ENCODE assay signal across 8 cellular contexts in genomic region chr1:27360159-27361043, GRCh38. TPM values are rescaled to one million over a fixed set of nuclear protein-coding genes. Genes with fewer than 3 reads are reported as not detected.
DNase-seq lines count a peak whose midpoint lies in the region; ATAC-seq and TF ChIP-seq lines count a peak whose summit lies in the region.
"Had no signal": no experiment of that assay in that cellular context is flagged by ENCODE, and none has a peak within 500 bp of the region (broad histone marks: within the 10 kb centered on the region; RNA-seq: fewer than 3 reads in every experiment).

No MANE protein-coding gene starts in this region.

- ATAC-seq in Right ventricle myocardium inferior = no peak
- peak; percentile 2 for ATAC-seq in upper lobe of right lung

- H3K9ac ChIP-seq in iPS-18a (ENCODE audit: low read length) = no peak overlapping the region

- peaks cover 48% of the 10 kb centered on the region for H3K27me3 ChIP-seq in iPS-18a (ENCODE audit: control insufficient read depth, insufficient read depth, low read length)
- H3K27me3 ChIP-seq in upper lobe of right lung = no peaks in the 10 kb centered on the region

- intact Hi-C loops in Right ventricle myocardium inferior (cut with DNase I) = no loop called here
- intact Hi-C loops in cardiac septum (cut with DNase I) = no loop called here
- intact Hi-C loops in upper lobe of right lung (cut with DNase I) = no loop called here

- H3K4me3 ChIP-seq in iPS-18a (ENCODE audit: low read length) = peak overlapping the region; percentile 67
- H3K4me3 ChIP-seq in upper lobe of right lung = peak overlapping the region; percentile 25

- no peaks in the 10 kb centered on the region for H3K36me3 ChIP-seq in iPS-18a (ENCODE audit: control insufficient read depth, low read depth, low read length)
- H3K36me3 ChIP-seq in upper lobe of right lung = peaks cover 92% of the 10 kb centered on the region

- H3K27ac ChIP-seq in iPS-18a (ENCODE audit: low read length) (no peak overlapping the region), upper lobe of right lung (no peak overlapping the region)

- peak; percentile 81 for DNase-seq in Right ventricle myocardium inferior (ENCODE audit: missing footprints)
- no peak for DNase-seq in cardiac septum (ENCODE audit: low spot score)
- peak; percentile 74 for DNase-seq in upper lobe of right lung
- no peak for DNase-seq in SIG-M5 (lab: John Stamatoyannopoulos, UW)
- no peak for DNase-seq in NCI-H2081 treated with DMSO at 0.1 percent for 48 hours (lab: John Stamatoyannopoulos, UW)
- DNase-seq: T1000 had no signal

- no peak for TF ChIP-seq CTCF in upper lobe of right lung (IDR thresholded peaks at IDR 0.05)

- H3K9me3 ChIP-seq in iPS-18a (ENCODE audit: control insufficient read depth, low read depth, low read length) (no peaks in the 10 kb centered on the region), upper lobe of right lung (no peaks in the 10 kb centered on the region)

- H3K4me1 ChIP-seq in iPS-18a (ENCODE audit: control insufficient read depth, low read depth, low read length) (peaks cover 9% of the 10 kb centered on the region), upper lobe of right lung (peaks cover 14% of the 10 kb centered on the region)

RNA-seq across cellular contexts. Expression of gene MAP3K6, which starts 6.4 kb away (rescaled TPM):
- total RNA-seq in Right ventricle myocardium inferior = 51.3 TPM
- 53.1 TPM for total RNA-seq in cardiac septum
- total RNA-seq in upper lobe of right lung = 144 TPM

RNA-seq across cellular contexts. Expression of gene FCN3, which starts 14.2 kb away (rescaled TPM):
- total RNA-seq in Right ventricle myocardium inferior = 20.7 TPM
- 32.2 TPM for total RNA-seq in cardiac septum
- 826 TPM for total RNA-seq in upper lobe of right lung
- total RNA-seq: urinary bladder had no signal

RNA-seq across cellular contexts. Expression of gene SYTL1, which starts 18.6 kb away (rescaled TPM):
- total RNA-seq in Right ventricle myocardium inferior = 0.78 TPM
- 0.65 TPM for total RNA-seq in cardiac septum
- 30.6 TPM for total RNA-seq in upper lobe of right lung

RNA-seq across cellular contexts. Expression of gene CD164L2, which starts 22.7 kb away (rescaled TPM):
- total RNA-seq in Right ventricle myocardium inferior (not detected), cardiac septum (not detected), upper lobe of right lung (1.2 TPM)
- total RNA-seq: urinary bladder had no signal

RNA-seq across cellular contexts. Expression of gene GPR3, which starts 32.0 kb away (rescaled TPM):
- total RNA-seq in Right ventricle myocardium inferior = not detected
- 2.3 TPM for total RNA-seq in cardiac septum
- 0.90 TPM for total RNA-seq in upper lobe of right lung

Comparison
In these comparisons a context has a peak if more than half of its experiments do, and no peak if none do; other contexts are left out.
1. DNase-seq: peak in Right ventricle myocardium inferior (single experiment) and upper lobe of right lung (single experiment); none in cardiac septum (single experiment), SIG-M5 (single experiment) and NCI-H2081 treated with DMSO at 0.1 percent for 48 hours (single experiment).
2. RNA of gene FCN3, which starts 14.2 kb away (total RNA-seq): 826 TPM in upper lobe of right lung (single experiment); 32.2 TPM in cardiac septum (single experiment) and 20.7 TPM in Right ventricle myocardium inferior (single experiment); every median in the first group is over 10 times any median in the second.
3. RNA of gene SYTL1, which starts 18.6 kb away (total RNA-seq): 30.6 TPM in upper lobe of right lung (single experiment); 0.78 TPM in Right ventricle myocardium inferior (single experiment) and 0.65 TPM in cardiac septum (single experiment); every median in the first group is over 10 times any median in the second.